In genomic region chr2:139600166-139600565, GRCh38 we compare ENCODE assay signal across 13 cellular contexts.
DNase-seq lines count a peak whose midpoint lies in the region; ATAC-seq lines count a peak whose summit lies in the region.
"Had no signal": no experiment of that assay in that cellular context is flagged by ENCODE, and none has a peak within 500 bp of the region (broad histone marks: within the 10 kb centered on the region; RNA-seq: fewer than 3 reads in every experiment).

No MANE protein-coding gene starts in this region.

- in situ Hi-C loops in G401 (cut with HindIII; ENCODE audit: low sequenced_read_pairs) = no loop called here

- DNase-seq in NCI-H146 (lab: John Stamatoyannopoulos, UW) (peak; percentile 5), NCI-H146 treated with DMSO at 0.1 percent for 48 hours (lab: John Stamatoyannopoulos, UW; ENCODE audit: unreplicated experiment) (no peak), G401 (ENCODE audit: low spot score) (peak; percentile 70), cerebellar cortex (ENCODE audit: low spot score) (peak; percentile 60)
- DNase-seq: Caco-2; CD4-positive, CD25-positive, alpha-beta regulatory T cell; CD8-positive, alpha-beta T cell; DMS53; DMS79 treated with DMSO at 0.1 percent for 48 hours; H7; HCEC 1CT had no signal

- ATAC-seq in HG03457 (IDR thresholded peaks at IDR 0.05; ENCODE audit: unreplicated experiment) (no peak), GM21390 (IDR thresholded peaks at IDR 0.05; ENCODE audit: unreplicated experiment) (no peak)
- ATAC-seq: CD8-positive, alpha-beta T cell had no signal
